In genomic region chr3:13229291-13229949, GRCh38 we compare ENCODE assay signal across 1 cellular context.
TF ChIP-seq lines count a peak whose summit lies in the region.

No MANE protein-coding gene starts in this region.

TF ChIP-seq in HepG2, 621 proteins besides CTCF, POLR2A, EP300 and RAD21 (continued from another document):
- TF ChIP-seq, protein P1, sequence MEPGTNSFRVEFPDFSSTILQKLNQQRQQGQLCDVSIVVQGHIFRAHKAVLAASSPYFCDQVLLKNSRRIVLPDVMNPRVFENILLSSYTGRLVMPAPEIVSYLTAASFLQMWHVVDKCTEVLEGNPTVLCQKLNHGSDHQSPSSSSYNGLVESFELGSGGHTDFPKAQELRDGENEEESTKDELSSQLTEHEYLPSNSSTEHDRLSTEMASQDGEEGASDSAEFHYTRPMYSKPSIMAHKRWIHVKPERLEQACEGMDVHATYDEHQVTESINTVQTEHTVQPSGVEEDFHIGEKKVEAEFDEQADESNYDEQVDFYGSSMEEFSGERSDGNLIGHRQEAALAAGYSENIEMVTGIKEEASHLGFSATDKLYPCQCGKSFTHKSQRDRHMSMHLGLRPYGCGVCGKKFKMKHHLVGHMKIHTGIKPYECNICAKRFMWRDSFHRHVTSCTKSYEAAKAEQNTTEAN (CRISPR knock-in tag; conservative IDR thresholded peaks at IDR 0.05) = no peak
- no peak for TF ChIP-seq REXO4 (CRISPR knock-in tag; IDR thresholded peaks at IDR 0.05; ENCODE audit: borderline replicate concordance)
- TF ChIP-seq SMC3 (IDR thresholded peaks at IDR 0.05; ENCODE audit: low read length) = peak; percentile 53
- TF ChIP-seq, protein P2, sequence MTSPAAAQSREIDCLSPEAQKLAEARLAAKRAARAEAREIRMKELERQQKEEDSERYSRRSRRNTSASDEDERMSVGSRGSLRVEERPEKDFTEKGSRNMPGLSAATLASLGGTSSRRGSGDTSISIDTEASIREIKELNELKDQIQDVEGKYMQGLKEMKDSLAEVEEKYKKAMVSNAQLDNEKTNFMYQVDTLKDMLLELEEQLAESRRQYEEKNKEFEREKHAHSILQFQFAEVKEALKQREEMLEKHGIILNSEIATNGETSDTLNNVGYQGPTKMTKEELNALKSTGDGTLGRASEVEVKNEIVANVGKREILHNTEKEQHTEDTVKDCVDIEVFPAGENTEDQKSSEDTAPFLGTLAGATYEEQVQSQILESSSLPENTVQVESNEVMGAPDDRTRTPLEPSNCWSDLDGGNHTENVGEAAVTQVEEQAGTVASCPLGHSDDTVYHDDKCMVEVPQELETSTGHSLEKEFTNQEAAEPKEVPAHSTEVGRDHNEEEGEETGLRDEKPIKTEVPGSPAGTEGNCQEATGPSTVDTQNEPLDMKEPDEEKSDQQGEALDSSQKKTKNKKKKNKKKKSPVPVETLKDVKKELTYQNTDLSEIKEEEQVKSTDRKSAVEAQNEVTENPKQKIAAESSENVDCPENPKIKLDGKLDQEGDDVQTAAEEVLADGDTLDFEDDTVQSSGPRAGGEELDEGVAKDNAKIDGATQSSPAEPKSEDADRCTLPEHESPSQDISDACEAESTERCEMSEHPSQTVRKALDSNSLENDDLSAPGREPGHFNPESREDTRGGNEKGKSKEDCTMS (CRISPR knock-in tag; conservative IDR thresholded peaks at IDR 0.05) = no peak
